ENCODE assay signal across 8 cellular contexts in the genomic region with DNA sequence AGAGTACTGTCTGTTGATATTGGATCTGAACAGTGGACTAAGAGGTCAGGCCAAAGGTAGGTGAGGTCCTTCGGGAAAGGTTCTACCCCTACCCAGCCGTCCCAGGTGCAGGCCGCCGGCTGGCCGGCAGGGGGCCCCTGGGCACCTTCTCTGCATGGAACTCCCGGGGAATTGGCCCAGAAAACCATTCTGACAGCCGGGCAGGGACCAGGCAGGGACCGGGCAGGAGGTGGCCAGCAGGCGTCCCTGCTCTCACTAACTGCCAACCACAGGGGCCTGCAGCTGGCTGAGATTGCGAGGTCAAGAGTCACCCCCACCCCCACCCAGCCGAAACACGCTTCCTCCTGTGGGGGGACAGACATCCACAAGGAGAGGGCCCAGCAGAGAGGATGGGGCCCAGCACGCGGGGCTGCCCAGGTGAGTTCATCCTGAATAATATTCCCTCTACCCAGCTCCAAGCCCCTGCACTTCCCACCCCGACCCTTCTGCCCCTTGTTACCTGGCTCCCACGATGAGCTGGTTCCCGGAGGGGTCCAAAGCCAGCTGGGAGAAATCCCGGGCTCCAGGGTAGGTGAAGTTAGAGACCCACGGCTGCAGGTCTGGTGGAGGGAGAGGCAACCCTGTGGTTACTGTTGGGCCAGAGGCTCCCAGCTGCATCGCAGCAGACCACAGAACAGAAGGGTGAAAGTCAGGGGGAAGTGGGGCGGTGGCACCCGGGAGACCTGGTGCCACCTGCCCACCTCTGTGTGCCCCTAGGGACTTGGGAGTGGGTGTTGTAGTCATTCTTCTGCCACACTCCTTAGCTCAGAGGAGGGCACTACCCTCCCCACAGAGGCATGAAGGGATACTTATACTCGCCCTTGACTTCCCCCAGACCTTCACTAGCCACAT.
DNase-seq lines count a peak whose midpoint lies in the region; ATAC-seq lines count a peak whose summit lies in the region.

No MANE protein-coding gene starts in this region.

- H3K9me3 ChIP-seq in HAP-1 = no peaks in the 10 kb centered on the region

- DNase-seq in Caki2 (ENCODE audit: low read depth) (peak; percentile 58), HAP-1 (ENCODE audit: low spot score in 2 of 2) (peak; percentile 41 to 84), NCI-H69 (lab: John Stamatoyannopoulos, UW) (peak; percentile 63), amniotic stem cell (lab: John Stamatoyannopoulos, UW) (peak; percentile 13), left ventricle myocardium superior (peak; percentile 84), renal cortical epithelial cell (ENCODE audit: low read depth) (peak; percentile 56)

- H3K36me3 ChIP-seq in HAP-1 (replicated peaks) = no peaks in the 10 kb centered on the region

- no peaks in the 10 kb centered on the region for H3K4me1 ChIP-seq in HAP-1

- in situ Hi-C loops in Caki2 (cut with HindIII; ENCODE audit: low pct_unique_long_range_greater_than_20kb, low sequenced_read_pairs) (no loop called here), HAP-1 (cut with MboI; ENCODE audit: low sequenced_read_pairs) (loop anchor here (25.0 kb wide), 1 partner anchor 319 kb away; no protein-coding TSS in a partner anchor)

- H3K27me3 ChIP-seq in HAP-1 (ENCODE audit: low read depth) = no peaks in the 10 kb centered on the region

- ATAC-seq in left ventricle myocardium superior (peak; percentile 84), GM19455 (IDR thresholded peaks at IDR 0.05; ENCODE audit: unreplicated experiment) (no peak), GM18873 (IDR thresholded peaks at IDR 0.05; ENCODE audit: low FRiP score, unreplicated experiment) (no peak)

- intact Hi-C loops in left ventricle myocardium superior (cut with micrococcal nuclease) = no loop called here

- H3K4me3 ChIP-seq in HAP-1 = no peak overlapping the region

Comparison
In these comparisons a context has a peak if more than half of its experiments do, and no peak if none do; other contexts are left out.
1. DNase-seq: peak in every context shown above with its lines; median percentile 84 in left ventricle myocardium superior; 63 in NCI-H69; 62 in HAP-1; 58 in Caki2; 56 in renal cortical epithelial cell; 13 in amniotic stem cell.